Comparison of ENCODE assay signal across 8 cellular contexts in the genomic region with DNA sequence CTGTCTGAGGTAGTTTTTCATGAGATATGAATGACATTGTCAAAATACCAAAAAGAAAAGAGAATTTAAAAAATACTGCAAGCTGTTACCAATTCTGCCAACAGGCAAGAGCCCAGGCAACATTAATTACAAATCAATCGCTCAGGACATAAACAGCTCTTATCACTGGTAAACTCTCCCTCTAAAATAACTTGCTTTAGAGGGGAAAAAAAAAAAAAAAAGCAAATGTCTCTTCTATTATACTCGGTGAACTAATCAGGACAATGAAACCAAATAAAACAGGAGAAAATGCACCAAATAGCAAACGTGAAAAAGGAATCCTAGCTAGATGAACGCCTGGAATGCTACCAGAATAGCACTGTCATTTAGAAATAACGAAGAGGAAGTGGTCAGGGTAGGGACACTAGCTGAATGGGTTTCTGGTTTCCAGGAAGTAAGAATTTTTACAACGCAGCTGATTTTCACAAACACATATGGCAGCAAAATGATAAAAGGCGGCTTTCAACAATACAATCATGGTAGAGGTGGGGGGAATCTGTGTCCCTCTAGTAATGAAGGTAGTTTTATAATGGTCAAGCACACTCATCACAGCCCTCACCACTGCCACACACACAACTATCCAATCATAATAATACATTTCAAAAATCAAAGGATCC.
DNase-seq lines count a peak whose midpoint lies in the region; ATAC-seq and TF ChIP-seq lines count a peak whose summit lies in the region.

No MANE protein-coding gene starts in this region.

- peaks cover 0 to 5% of the 10 kb centered on the region in 2 experiments for H3K36me3 ChIP-seq in mesenchymal stem cell (ENCODE audit: control insufficient read depth in 1 of 2, insufficient read depth in 2 of 2, low read depth in 1 of 2, low read length in 2 of 2)

- no peak overlapping the region for H4K91ac ChIP-seq in mesenchymal stem cell (ENCODE audit: low read length)

- intact Hi-C loops in activated CD8-positive, alpha-beta T cell treated with anti-CD3 and anti-CD28 coated beads for 36 hours (cut with micrococcal nuclease), result no loop called here

- no peak overlapping the region for H3K27ac ChIP-seq in mesenchymal stem cell (ENCODE audit: low read length, poor library complexity, severe bottlenecking)

- CTCF ChIA-PET in GM10248 (lab: Yijun Ruan, JAX), result interaction anchor here (1.0 to 1.9 kb wide), 3 partner anchors 17 to 58 kb away, joined by 3 to 7 read pairs (median 3); no protein-coding TSS in a partner anchor
- CTCF ChIA-PET in activated CD8-positive, alpha-beta T cell treated with anti-CD3 and anti-CD28 coated beads for 36 hours (lab: Charles Lee), result interaction anchor here (0.6 to 1.4 kb wide), 2 partner anchors 51 to 212 kb away, joined by 3 read pairs; no protein-coding TSS in a partner anchor

- H3K4me3 ChIP-seq in mesenchymal stem cell (ENCODE audit: insufficient read depth in 1 of 2, low read depth in 1 of 2, low read length in 2 of 2), result no peak overlapping the region

- H4K8ac ChIP-seq in mesenchymal stem cell (ENCODE audit: low read length), result no peak overlapping the region

- peaks cover 25% of the 10 kb centered on the region for H3K9me3 ChIP-seq in mesenchymal stem cell (ENCODE audit: control insufficient read depth, low read length)

- H3K27me3 ChIP-seq in mesenchymal stem cell (ENCODE audit: control insufficient read depth in 1 of 2, insufficient read depth in 1 of 2, low read length in 2 of 2), result no peaks in the 10 kb centered on the region

- peaks cover 14% of the 10 kb centered on the region for H3K9me3 Mint-ChIP-seq in activated CD8-positive, alpha-beta T cell treated with anti-CD3 and anti-CD28 coated beads for 36 hours

- POLR2A ChIA-PET in GM10248 (lab: Yijun Ruan, JAX), result interaction anchor here (0.6 kb wide), 1 partner anchor 563 kb away, joined by 3 read pairs; no protein-coding TSS in a partner anchor
- POLR2A ChIA-PET in activated CD8-positive, alpha-beta T cell treated with anti-CD3 and anti-CD28 coated beads for 36 hours (lab: Charles Lee), result interaction anchor here (1.2 kb wide), 1 partner anchor 292 kb away, joined by 4 read pairs; no protein-coding TSS in a partner anchor

- H3K4me1 ChIP-seq in mesenchymal stem cell (ENCODE audit: control insufficient read depth, insufficient read depth, low read depth, low read length), result no peaks in the 10 kb centered on the region

- no peak overlapping the region for H3K4me3 Mint-ChIP-seq in activated CD8-positive, alpha-beta T cell treated with anti-CD3 and anti-CD28 coated beads for 36 hours

- TF ChIP-seq CTCF in GM10248 (IDR thresholded peaks at IDR 0.05; ENCODE audit: control extremely low read depth, extremely low read depth, low read depth, missing control alignments), result no peak
- no peak for TF ChIP-seq CTCF in activated CD8-positive, alpha-beta T cell treated with anti-CD3 and anti-CD28 coated beads for 36 hours (IDR thresholded peaks at IDR 0.05)

- no peak overlapping the region for H2BK12ac ChIP-seq in mesenchymal stem cell (ENCODE audit: low read length in 2 of 2)

- no peak overlapping the region for H3K4me2 ChIP-seq in mesenchymal stem cell (ENCODE audit: low read length, poor library complexity, severe bottlenecking)

- ATAC-seq in HG03139 (IDR thresholded peaks at IDR 0.05; ENCODE audit: unreplicated experiment), result peak; percentile 68
- ATAC-seq in activated CD8-positive, alpha-beta T cell treated with anti-CD3 and anti-CD28 coated beads for 36 hours, result peak; percentile 42
- ATAC-seq in GM18498 (IDR thresholded peaks at IDR 0.05; ENCODE audit: unreplicated experiment), result no peak
- no peak for ATAC-seq in HG03521 (IDR thresholded peaks at IDR 0.05; ENCODE audit: unreplicated experiment)

- no peak overlapping the region for H3K18ac ChIP-seq in mesenchymal stem cell (ENCODE audit: low read depth in 1 of 2, low read length in 2 of 2)

- H3K23ac ChIP-seq in mesenchymal stem cell (ENCODE audit: low read length in 2 of 2), result no peak overlapping the region

- H2AFZ ChIP-seq in mesenchymal stem cell (ENCODE audit: low read depth, low read length), result no peak overlapping the region

- no peaks in the 10 kb centered on the region for H3K27me3 Mint-ChIP-seq in activated CD8-positive, alpha-beta T cell treated with anti-CD3 and anti-CD28 coated beads for 36 hours

- peak; percentile 41 for DNase-seq in GM10248 (ENCODE audit: extremely low spot score)
- DNase-seq in activated CD8-positive, alpha-beta T cell treated with anti-CD3 and anti-CD28 coated beads for 36 hours, result no peak
- peak; percentile 48 for DNase-seq in mesenchymal stem cell
- DNase-seq in GOT3 (lab: John Stamatoyannopoulos, UW), result no peak
- no peak for DNase-seq in stimulated activated CD4-positive, alpha-beta T cell treated with anti-CD3 and anti-CD28 coated beads, Interleukin-4, amount 100 ng/mL, for 1 hour

- H2BK15ac ChIP-seq in mesenchymal stem cell (ENCODE audit: low read depth, poor library complexity, severe bottlenecking), result no peak overlapping the region

- no peak overlapping the region for H3K9ac ChIP-seq in mesenchymal stem cell (ENCODE audit: low read length)

- H3K79me1 ChIP-seq in mesenchymal stem cell (replicated peaks; ENCODE audit: low read length, poor library complexity, severe bottlenecking), result peaks cover 14% of the 10 kb centered on the region

- no peak overlapping the region for H3K4ac ChIP-seq in mesenchymal stem cell (ENCODE audit: low read depth in 1 of 2, low read length in 2 of 2)

- H3K14ac ChIP-seq in mesenchymal stem cell (ENCODE audit: low read length in 2 of 2), result no peak overlapping the region

- no peak overlapping the region for H2BK120ac ChIP-seq in mesenchymal stem cell (ENCODE audit: low read depth, low read length)

- H3K36me3 Mint-ChIP-seq in activated CD8-positive, alpha-beta T cell treated with anti-CD3 and anti-CD28 coated beads for 36 hours (ENCODE audit: low read depth), result peaks cover 22% of the 10 kb centered on the region

- peaks cover 21% of the 10 kb centered on the region for H3K4me1 Mint-ChIP-seq in activated CD8-positive, alpha-beta T cell treated with anti-CD3 and anti-CD28 coated beads for 36 hours (ENCODE audit: low read depth)

- H3K27ac Mint-ChIP-seq in activated CD8-positive, alpha-beta T cell treated with anti-CD3 and anti-CD28 coated beads for 36 hours, result peak overlapping the region; percentile 14

- 14% methylated on average over 4 of the region's 7 CpGs for WGBS in mesenchymal stem cell

- H2BK5ac ChIP-seq in mesenchymal stem cell (ENCODE audit: low read depth, low read length, poor library complexity, severe bottlenecking), result no peak overlapping the region

- no peak overlapping the region for H2AK5ac ChIP-seq in mesenchymal stem cell (ENCODE audit: low read length, severe bottlenecking)

Comparison
In these comparisons a context has a peak if more than half of its experiments do, and no peak if none do; other contexts are left out.
1. DNase-seq: peak in GM10248 (single experiment) and mesenchymal stem cell (single experiment); none in activated CD8-positive, alpha-beta T cell treated with anti-CD3 and anti-CD28 coated beads for 36 hours (single experiment), GOT3 (single experiment) and stimulated activated CD4-positive, alpha-beta T cell treated with anti-CD3 and anti-CD28 coated beads, Interleukin-4, amount 100 ng/mL, for 1 hour (single experiment).
2. ATAC-seq: peak in HG03139 (single experiment) and activated CD8-positive, alpha-beta T cell treated with anti-CD3 and anti-CD28 coated beads for 36 hours (single experiment); none in GM18498 (single experiment) and HG03521 (single experiment).